ENCODE assay signal across 14 cellular contexts in the genomic region with DNA sequence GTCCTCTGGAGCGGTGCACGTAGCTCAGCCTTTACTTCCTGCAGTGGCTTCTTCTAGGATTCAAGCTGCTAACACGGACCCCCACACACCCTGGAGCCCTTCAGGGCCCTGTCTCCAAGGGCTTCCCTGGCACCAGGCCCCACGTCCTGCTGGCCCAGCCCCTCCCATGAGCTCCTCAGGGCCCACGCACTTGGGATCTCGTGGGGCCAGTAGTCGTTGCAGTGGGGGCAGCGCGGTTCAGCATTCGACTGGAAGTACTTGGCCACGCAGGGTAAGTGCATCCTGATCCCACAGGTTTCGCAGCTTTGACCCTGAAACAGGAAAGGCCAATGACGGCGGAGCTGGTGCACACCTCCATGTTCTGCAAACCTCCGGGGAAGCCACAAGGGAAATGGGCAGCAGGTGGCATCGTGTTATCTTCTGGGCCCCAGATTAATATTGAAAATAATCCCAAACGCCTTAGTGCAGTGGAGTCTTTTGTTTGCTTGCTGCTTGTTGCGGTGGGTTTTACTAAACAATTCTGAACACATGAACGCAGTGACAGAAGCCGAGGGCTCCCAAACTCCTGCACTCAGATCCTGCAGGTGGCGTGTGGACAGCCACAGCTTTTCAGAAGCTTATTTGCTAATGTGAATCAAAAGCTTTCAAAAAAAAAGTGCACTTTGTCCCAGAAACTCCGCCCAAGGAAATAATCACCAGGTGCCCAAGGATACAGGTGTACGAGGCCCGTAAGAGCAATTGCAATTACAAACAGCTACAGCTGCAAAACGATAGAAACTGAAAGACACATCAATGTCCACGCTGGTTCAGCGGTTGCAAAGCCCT. TPM values are rescaled to one million over a fixed set of nuclear protein-coding genes. Genes with fewer than 3 reads are reported as not detected.
DNase-seq lines count a peak whose midpoint lies in the region; ATAC-seq, FAIRE-seq and TF ChIP-seq lines count a peak whose summit lies in the region.
"Had no signal": no experiment of that assay in that cellular context is flagged by ENCODE, and none has a peak within 500 bp of the region (broad histone marks: within the 10 kb centered on the region; RNA-seq: fewer than 3 reads in every experiment).

No MANE protein-coding gene starts in this region.

- peak; percentile 60 for DNase-seq in D721Med (ENCODE audit: insufficient read length, low spot score)
- peak; percentile 28 for DNase-seq in NAMALWA (ENCODE audit: low spot score)
- no peak for DNase-seq in activated CD8-positive, alpha-beta T cell treated with anti-CD3 and anti-CD28 coated beads for 36 hours
- no peak for DNase-seq in naive thymus-derived CD4-positive, alpha-beta T cell
- DNase-seq in activated gamma-delta T cell treated with Interleukin-2 at 50 U/mL for 16 hours, result no peak
- no peak for DNase-seq in NCI-H1694 treated with DMSO at 0.1 percent for 48 hours (lab: John Stamatoyannopoulos, UW)
- DNase-seq: activated T-cell treated with anti-CD3 and anti-CD28 coated beads, Interleukin-2, amount 50 U/mL, for 48 hours; HFFc6; hypothalamus; NCI-H226; stimulated activated naive CD4-positive, alpha-beta T cell treated with Interleukin-2 at 50 U/mL for 16 hours had no signal

- CTCF ChIA-PET in activated CD8-positive, alpha-beta T cell treated with anti-CD3 and anti-CD28 coated beads for 36 hours (lab: Charles Lee), result interaction anchor here (0.7 to 2.6 kb wide), 8 partner anchors 9 to 147 kb away, joined by 3 to 14 read pairs (median 6); partner anchors contain the start of gene KDM8
- CTCF ChIA-PET in naive thymus-derived CD4-positive, alpha-beta T cell (lab: Charles Lee), result interaction anchor here (0.6 to 2.2 kb wide), 12 partner anchors 8 to 221 kb away, joined by 3 to 12 read pairs (median 4); no protein-coding TSS in a partner anchor

- peak overlapping the region; percentile 54 for H3K27ac ChIP-seq in naive thymus-derived CD4-positive, alpha-beta T cell (ENCODE audit: low read depth, low read length)

- H3K9me3 ChIP-seq in naive thymus-derived CD4-positive, alpha-beta T cell (ENCODE audit: control insufficient read depth in 2 of 3, low read length in 3 of 3), result no peaks in the 10 kb centered on the region

- H3K9me3 Mint-ChIP-seq in activated CD8-positive, alpha-beta T cell treated with anti-CD3 and anti-CD28 coated beads for 36 hours, result no peaks in the 10 kb centered on the region
- H3K9me3 Mint-ChIP-seq in naive thymus-derived CD4-positive, alpha-beta T cell, result peaks cover 0 to 1% (median 0%) of the 10 kb centered on the region in 11 donors
- H3K9me3 Mint-ChIP-seq: HFFc6, mesothelial cell of epicardium had no signal

- no peak overlapping the region for H3K4me3 ChIP-seq in naive thymus-derived CD4-positive, alpha-beta T cell (ENCODE audit: low read length)

- peaks cover 12 to 21% of the 10 kb centered on the region in 2 donors for H3K4me1 ChIP-seq in naive thymus-derived CD4-positive, alpha-beta T cell (ENCODE audit: control insufficient read depth in 2 of 2, insufficient read depth in 2 of 2, low read length in 2 of 2)

- H3K27me3 Mint-ChIP-seq in activated CD8-positive, alpha-beta T cell treated with anti-CD3 and anti-CD28 coated beads for 36 hours, result no peaks in the 10 kb centered on the region
- no peaks in the 10 kb centered on the region for H3K27me3 Mint-ChIP-seq in naive thymus-derived CD4-positive, alpha-beta T cell

- no peak for TF ChIP-seq CTCF in D721Med (IDR thresholded peaks at IDR 0.05; ENCODE audit: insufficient read depth, missing control alignments)
- TF ChIP-seq CTCF in activated CD8-positive, alpha-beta T cell treated with anti-CD3 and anti-CD28 coated beads for 36 hours (IDR thresholded peaks at IDR 0.05), result no peak

- intact Hi-C loops in activated CD8-positive, alpha-beta T cell treated with anti-CD3 and anti-CD28 coated beads for 36 hours (cut with micrococcal nuclease), result no loop called here
- intact Hi-C loops in naive thymus-derived CD4-positive, alpha-beta T cell (cut with micrococcal nuclease), result no loop called here

- POLR2A ChIA-PET in activated CD8-positive, alpha-beta T cell treated with anti-CD3 and anti-CD28 coated beads for 36 hours (lab: Charles Lee), result interaction anchor here (0.7 to 7.1 kb wide), 7 partner anchors 9 to 140 kb away, joined by 3 to 68 read pairs (median 3); no protein-coding TSS in a partner anchor
- POLR2A ChIA-PET in naive thymus-derived CD4-positive, alpha-beta T cell (lab: Charles Lee), result interaction anchor here (0.6 to 8.5 kb wide), 12 partner anchors 9 to 224 kb away, joined by 3 to 48 read pairs (median 4); partner anchors contain the start of gene KDM8

- no peak overlapping the region for H3K4me3 Mint-ChIP-seq in activated CD8-positive, alpha-beta T cell treated with anti-CD3 and anti-CD28 coated beads for 36 hours
- peak overlapping the region in 6 of 10 donors; percentile 25 to 53 (median 34) for H3K4me3 Mint-ChIP-seq in naive thymus-derived CD4-positive, alpha-beta T cell
- H3K4me3 Mint-ChIP-seq: HFFc6, mesothelial cell of epicardium had no signal

- peaks cover 33% of the 10 kb centered on the region for H3K36me3 Mint-ChIP-seq in activated CD8-positive, alpha-beta T cell treated with anti-CD3 and anti-CD28 coated beads for 36 hours (ENCODE audit: low read depth)
- H3K36me3 Mint-ChIP-seq in naive thymus-derived CD4-positive, alpha-beta T cell, result peaks cover 0 to 22% (median 7%) of the 10 kb centered on the region in 5 donors
- H3K36me3 Mint-ChIP-seq: mesothelial cell of epicardium had no signal

- H3K4me1 Mint-ChIP-seq in activated CD8-positive, alpha-beta T cell treated with anti-CD3 and anti-CD28 coated beads for 36 hours (ENCODE audit: low read depth), result peaks cover 36% of the 10 kb centered on the region
- peaks cover 27 to 58% (median 39%) of the 10 kb centered on the region in 7 donors for H3K4me1 Mint-ChIP-seq in naive thymus-derived CD4-positive, alpha-beta T cell

- ATAC-seq in activated CD8-positive, alpha-beta T cell treated with anti-CD3 and anti-CD28 coated beads for 36 hours, result no peak
- ATAC-seq in naive thymus-derived CD4-positive, alpha-beta T cell, result no peak
- no peak for ATAC-seq in GM19455 (IDR thresholded peaks at IDR 0.05; ENCODE audit: unreplicated experiment)

- no peak for FAIRE-seq in D721Med (lab: Jason Lieb, UNC)
- FAIRE-seq: G401.6 had no signal

- no peaks in the 10 kb centered on the region for H3K27me3 ChIP-seq in naive thymus-derived CD4-positive, alpha-beta T cell (ENCODE audit: control insufficient read depth in 2 of 2, insufficient read depth in 2 of 2, low read length in 2 of 2)

- peaks cover 0 to 52% (median 4%) of the 10 kb centered on the region in 3 experiments for H3K36me3 ChIP-seq in naive thymus-derived CD4-positive, alpha-beta T cell (ENCODE audit: control insufficient read depth in 2 of 3, insufficient read depth in 3 of 3, low read length in 3 of 3)

- peak overlapping the region; percentile 23 for H3K27ac Mint-ChIP-seq in activated CD8-positive, alpha-beta T cell treated with anti-CD3 and anti-CD28 coated beads for 36 hours
- peak overlapping the region; percentile 13 to 96 (median 84) for H3K27ac Mint-ChIP-seq in naive thymus-derived CD4-positive, alpha-beta T cell
- H3K27ac Mint-ChIP-seq: HFFc6, mesothelial cell of epicardium had no signal

RNA-seq across cellular contexts. Expression of gene KDM8, which starts 22.4 kb away (rescaled TPM):
- 10 to 100 TPM; 10.9 to 12.7 TPM for total RNA-seq in activated CD8-positive, alpha-beta T cell treated with anti-CD3 and anti-CD28 coated beads for 36 hours
- 10 to 100 TPM; 15.6 to 34.4 (median 19.0) TPM for total RNA-seq in naive thymus-derived CD4-positive, alpha-beta T cell
- polyA plus RNA-seq in naive thymus-derived CD4-positive, alpha-beta T cell, result 10 to 100 TPM in 1 of 2 donors, 1 to 10 TPM in 1; 10.0 to 15.4 TPM

RNA-seq across cellular contexts. Expression of gene NSMCE1, which starts 42.8 kb away (rescaled TPM):
- total RNA-seq in activated CD8-positive, alpha-beta T cell treated with anti-CD3 and anti-CD28 coated beads for 36 hours, result 100 to 1,000 TPM; 150 to 156 TPM
- 100 to 1,000 TPM in 1 of 5 experiments, 10 to 100 TPM in 4; 45.5 to 106 (median 70.2) TPM for total RNA-seq in naive thymus-derived CD4-positive, alpha-beta T cell
- 100 to 1,000 TPM; 200 to 220 TPM for polyA plus RNA-seq in naive thymus-derived CD4-positive, alpha-beta T cell

Comparison
In these comparisons a context has a peak if more than half of its experiments do, and no peak if none do; other contexts are left out.
1. DNase-seq: peak in D721Med (single experiment) and NAMALWA (single experiment); none in activated CD8-positive, alpha-beta T cell treated with anti-CD3 and anti-CD28 coated beads for 36 hours (single experiment), naive thymus-derived CD4-positive, alpha-beta T cell (0 of 9), activated gamma-delta T cell treated with Interleukin-2 at 50 U/mL for 16 hours (single experiment) and NCI-H1694 treated with DMSO at 0.1 percent for 48 hours (single experiment).